ENCODE assay signal across 1 cellular context in genomic region chr1:26278835-26279597, GRCh38.
TF ChIP-seq lines count a peak whose summit lies in the region.

No MANE protein-coding gene starts in this region.

TF ChIP-seq in GM23338, 12 proteins besides CTCF, POLR2A, EP300 and RAD21 (continued from another document):
- TF ChIP-seq ZNF462 (CRISPR knock-in tag; IDR thresholded peaks at IDR 0.05) (no peak), CREB1 (CRISPR knock-in tag; IDR thresholded peaks at IDR 0.05; ENCODE audit: low read depth) (no peak), REST (IDR thresholded peaks at IDR 0.05; ENCODE audit: unreplicated experiment) (no peak)
